ENCODE assay signal across 15 cellular contexts in genomic region chr9:3367185-3367584, GRCh38.
DNase-seq lines count a peak whose midpoint lies in the region; ATAC-seq lines count a peak whose summit lies in the region.
"Had no signal": no experiment of that assay in that cellular context is flagged by ENCODE, and none has a peak within 500 bp of the region (broad histone marks: within the 10 kb centered on the region; RNA-seq: fewer than 3 reads in every experiment).

No MANE protein-coding gene starts in this region.

- H3K4me1 Mint-ChIP-seq in effector memory CD8-positive, alpha-beta T cell (ENCODE audit: low read depth in 2 of 2): peaks cover 10 to 31% of the 10 kb centered on the region in 2 donors

- H3K4me3 Mint-ChIP-seq in effector memory CD8-positive, alpha-beta T cell: no peak overlapping the region

- H3K27ac ChIP-seq in ACC112 (ENCODE audit: low read depth, low read length): no peak overlapping the region
- peak overlapping the region; percentile 3; the same call in 1 of the 2 replicates for H3K27ac ChIP-seq in HUES64 (ENCODE audit: low read depth, low read length)
- H3K27ac ChIP-seq in mesodermal cell (ENCODE audit: low read depth, low read length, severe bottlenecking): peak overlapping the region; percentile 67
- H3K27ac ChIP-seq: HL-60, Peyer's patch had no signal

- no peak overlapping the region for H3K9ac ChIP-seq in HUES64 (ENCODE audit: low read depth, low read length)

- no peaks in the 10 kb centered on the region for H3K27me3 Mint-ChIP-seq in effector memory CD8-positive, alpha-beta T cell

- peaks cover 3% of the 10 kb centered on the region for H3K36me3 Mint-ChIP-seq in effector memory CD8-positive, alpha-beta T cell (ENCODE audit: insufficient read depth)

- H3K9me3 Mint-ChIP-seq in effector memory CD8-positive, alpha-beta T cell: no peaks in the 10 kb centered on the region

- H3K4me1 ChIP-seq in ACC112 (ENCODE audit: control insufficient read depth, insufficient read depth, low read length, unreplicated experiment): peaks cover 10% of the 10 kb centered on the region
- peaks cover 33% of the 10 kb centered on the region for H3K4me1 ChIP-seq in HUES64 (ENCODE audit: insufficient read depth, low read length)
- no peaks in the 10 kb centered on the region for H3K4me1 ChIP-seq in mesodermal cell (ENCODE audit: control insufficient read depth, insufficient read depth, low read length, poor library complexity, severe bottlenecking)
- H3K4me1 ChIP-seq: Peyer's patch had no signal

- H3K4me3 ChIP-seq in ACC112 (ENCODE audit: low read depth, low read length): peak overlapping the region; percentile 20; the same call in 1 of the 2 replicates
- H3K4me3 ChIP-seq in HUES64 (ENCODE audit: low read length): no peak overlapping the region
- no peak overlapping the region for H3K4me3 ChIP-seq in mesodermal cell (ENCODE audit: extremely low read depth, insufficient read depth, low read length, poor library complexity, severe bottlenecking)
- H3K4me3 ChIP-seq: Peyer's patch had no signal

- H2AFZ ChIP-seq in ACC112 (ENCODE audit: low read length, unreplicated experiment): peak overlapping the region; percentile 1

- H3K27me3 ChIP-seq in ACC112 (ENCODE audit: insufficient read depth, low read length): no peaks in the 10 kb centered on the region
- H3K27me3 ChIP-seq in HUES64 (ENCODE audit: insufficient read depth, low read length): no peaks in the 10 kb centered on the region
- H3K27me3 ChIP-seq: Peyer's patch had no signal

- 84% methylated on average over 2 of the region's 2 CpGs for WGBS in HUES64
- 100% methylated on average over 1 to 2 of the region's 2 CpGs for WGBS in mesodermal cell (ENCODE audit: insufficient coverage in 2 of 2), 2 experiments

- no peak for ATAC-seq in HG03095 (IDR thresholded peaks at IDR 0.05; ENCODE audit: unreplicated experiment)
- ATAC-seq in effector memory CD8-positive, alpha-beta T cell (replicated peaks): no peak

- H3K27ac Mint-ChIP-seq in effector memory CD8-positive, alpha-beta T cell: no peak overlapping the region

- DNase-seq in fibroblast of peridontal ligament (ENCODE audit: extremely low read depth) (peak; percentile 1), posterior cingulate gyrus (no peak)
- no peak for DNase-seq in effector memory CD8-positive, alpha-beta T cell
- DNase-seq in activated CD4-positive, alpha-beta T cell treated with anti-CD3 and anti-CD28 coated beads for 48 hours: no peak
- DNase-seq: KBM-7, NCI-H1048, NCI-H146, NCI-H510A, Peyer's patch, SHP77 treated with DMSO at 0.1 percent for 48 hours had no signal

- H3K9me3 ChIP-seq in HUES64 (ENCODE audit: insufficient read depth, low read depth, low read length) (no peaks in the 10 kb centered on the region), mesodermal cell (ENCODE audit: control insufficient read depth, low read length) (no peaks in the 10 kb centered on the region)
- H3K9me3 ChIP-seq: Peyer's patch had no signal

- H3K79me2 ChIP-seq in ACC112 (ENCODE audit: control insufficient read depth, insufficient read depth, low read length, unreplicated experiment): no peaks in the 10 kb centered on the region

- no peaks in the 10 kb centered on the region for H3K36me3 ChIP-seq in ACC112 (ENCODE audit: insufficient read depth, low read length)
- H3K36me3 ChIP-seq in HUES64 (ENCODE audit: insufficient read depth, low read length): no peaks in the 10 kb centered on the region
- no peaks in the 10 kb centered on the region for H3K36me3 ChIP-seq in mesodermal cell (ENCODE audit: control insufficient read depth, insufficient read depth, low read length)
- H3K36me3 ChIP-seq: Peyer's patch had no signal

- intact Hi-C loops in posterior cingulate gyrus (cut with DNase I): no loop called here
